1 cellular context compared by ENCODE assay signal in genomic region chr19:1410136-1410786, GRCh38.
TF ChIP-seq lines count a peak whose summit lies in the region.

No MANE protein-coding gene starts in this region.

TF ChIP-seq in H1, 55 proteins besides CTCF, POLR2A, EP300 and RAD21 (continued from another document):
- TF ChIP-seq SP1 (IDR thresholded peaks at IDR 0.05; ENCODE audit: low read depth, low read length) (no peak), E2F6 (IDR thresholded peaks at IDR 0.05) (no peak)
